10 cellular contexts compared by ENCODE assay signal in genomic region chr2:60366178-60366577, GRCh38.
DNase-seq lines count a peak whose midpoint lies in the region; ATAC-seq and TF ChIP-seq lines count a peak whose summit lies in the region.
"Had no signal": no experiment of that assay in that cellular context is flagged by ENCODE, and none has a peak within 500 bp of the region (broad histone marks: within the 10 kb centered on the region; RNA-seq: fewer than 3 reads in every experiment).

No MANE protein-coding gene starts in this region.

- ATAC-seq in GM19324 (IDR thresholded peaks at IDR 0.05; ENCODE audit: low FRiP score, unreplicated experiment) (peak; percentile 73), HG02798 (IDR thresholded peaks at IDR 0.05; ENCODE audit: poor library complexity, unreplicated experiment) (peak; percentile 47), GM18505 (IDR thresholded peaks at IDR 0.05; ENCODE audit: unreplicated experiment) (no peak)

- no peak overlapping the region for H2AFZ ChIP-seq in OCI-LY1 (ENCODE audit: low read length)

- peak overlapping the region; percentile 34; the same call in 1 of the 2 replicates for H3K4me2 ChIP-seq in OCI-LY1 (ENCODE audit: low read length)

- no peak for TF ChIP-seq POLR2A in GM18505 (IDR thresholded peaks at IDR 0.05; ENCODE audit: borderline replicate concordance, extremely low read depth, insufficient read depth, insufficient read length)

- H4K20me1 ChIP-seq in OCI-LY1 (ENCODE audit: insufficient read depth, low read length): no peaks in the 10 kb centered on the region

- no peaks in the 10 kb centered on the region for H3F3A ChIP-seq in OCI-LY1 (ENCODE audit: insufficient read depth, low read length)

- H3K27ac ChIP-seq in OCI-LY1 (ENCODE audit: low read depth, low read length, poor library complexity, severe bottlenecking): peak overlapping the region; percentile 78

- H3K27me3 ChIP-seq in OCI-LY1 (ENCODE audit: insufficient read depth, low read length): no peaks in the 10 kb centered on the region

- H3K4me3 ChIP-seq in OCI-LY1 (ENCODE audit: low read depth, low read length, poor library complexity, severe bottlenecking): no peak overlapping the region

- no peak overlapping the region for H3K9ac ChIP-seq in OCI-LY1 (ENCODE audit: low read length)

- no peak for TF ChIP-seq CTCF in OCI-LY1 (IDR thresholded peaks at IDR 0.05; ENCODE audit: low read length)

- DNase-seq in pons (ENCODE audit: low spot score) (peak; percentile 21), NCI-H774 (lab: John Stamatoyannopoulos, UW) (no peak)
- no peak for DNase-seq in stimulated activated CD4-positive, alpha-beta T cell treated with anti-CD3 and anti-CD28 coated beads, Interleukin-4, amount 100 ng/mL, for 24 hours
- DNase-seq: activated CD4-positive, CD25-positive, alpha-beta regulatory T cell treated with anti-CD3 and anti-CD28 coated beads, Interleukin-2, amount 50 U/mL, for 72 hours; effector memory CD4-positive, alpha-beta T cell; NCI-H510A had no signal

- no peaks in the 10 kb centered on the region for H3K79me2 ChIP-seq in OCI-LY1 (ENCODE audit: insufficient read depth, low read length)

- no peaks in the 10 kb centered on the region for H3K9me2 ChIP-seq in OCI-LY1 (ENCODE audit: low read depth, low read length)

- H3K36me3 ChIP-seq in OCI-LY1 (ENCODE audit: insufficient read depth, low read length): no peaks in the 10 kb centered on the region

- no peaks in the 10 kb centered on the region for H3K9me3 ChIP-seq in OCI-LY1 (ENCODE audit: low read length)

- H3K4me1 ChIP-seq in OCI-LY1 (ENCODE audit: insufficient read depth, low read length, severe bottlenecking): peaks cover 63% of the 10 kb centered on the region
